7 cellular contexts compared by ENCODE assay signal in the genomic region with DNA sequence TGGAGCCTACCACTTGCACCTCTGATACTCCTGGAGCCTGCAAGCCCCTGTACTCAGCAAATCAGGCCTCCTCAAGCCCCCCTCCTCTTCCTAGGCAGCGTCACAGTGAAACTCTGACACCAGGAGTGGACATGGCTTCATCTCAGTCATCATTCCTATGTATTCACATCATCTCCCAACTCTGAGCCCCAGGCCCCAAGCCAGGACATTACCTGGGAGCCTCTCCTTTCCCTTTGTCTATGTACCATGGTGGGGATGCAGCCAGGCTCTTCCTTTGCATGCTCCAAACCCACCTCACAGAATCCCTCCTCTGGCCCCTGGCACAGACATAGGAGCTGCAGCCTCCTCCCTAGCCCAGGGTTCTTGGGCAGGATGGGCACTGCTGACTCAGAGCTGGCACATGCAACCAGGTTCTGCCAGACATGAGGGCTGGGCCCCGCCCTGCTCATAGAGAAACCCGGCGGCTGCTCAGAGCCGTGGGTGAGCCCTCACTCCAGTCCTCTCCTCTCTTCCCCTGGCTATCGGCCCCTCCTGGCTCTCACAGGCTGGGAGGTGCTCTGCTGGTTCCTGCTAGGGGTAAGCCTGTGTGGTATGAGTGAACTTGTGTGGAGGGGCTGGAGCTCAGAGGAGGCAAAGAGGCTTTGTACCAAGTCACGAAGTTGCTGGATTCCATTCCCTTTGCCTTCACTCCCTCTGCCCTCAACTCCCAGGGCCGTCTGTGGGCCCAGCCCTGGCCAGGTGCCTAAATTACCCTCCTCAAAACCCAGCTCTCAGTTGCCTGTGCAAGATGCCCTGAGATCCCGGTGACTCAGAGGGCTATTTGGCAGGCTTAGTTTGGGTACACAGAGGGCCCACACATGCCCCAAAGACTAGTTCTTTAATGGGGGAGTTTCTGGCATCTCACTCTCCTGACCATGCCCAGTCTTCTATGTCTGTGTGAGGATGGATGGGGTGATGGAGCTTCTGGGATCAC. TPM values are rescaled to one million over a fixed set of nuclear protein-coding genes. Genes with fewer than 3 reads are reported as not detected.
DNase-seq lines count a peak whose midpoint lies in the region; ATAC-seq, FAIRE-seq and TF ChIP-seq lines count a peak whose summit lies in the region.

No MANE protein-coding gene starts in this region.

- FAIRE-seq in small intestine (lab: Jason Lieb, UNC) = no peak

- ATAC-seq in GM21723 (IDR thresholded peaks at IDR 0.05; ENCODE audit: unreplicated experiment) = no peak

- no peaks in the 10 kb centered on the region for H3K4me1 ChIP-seq in small intestine (ENCODE audit: control insufficient read depth in 2 of 2, insufficient read depth in 1 of 2, low read depth in 1 of 2, low read length in 1 of 2)

- no peaks in the 10 kb centered on the region for H3K36me3 ChIP-seq in small intestine (ENCODE audit: control insufficient read depth in 2 of 2, insufficient read depth in 2 of 2, low read length in 2 of 2)

- TF ChIP-seq CTCF in fibroblast of pulmonary artery (IDR thresholded peaks at IDR 0.05; ENCODE audit: low read length, missing control alignments) = no peak

- 8 to 49% (median 19%) methylated on average over 9 of the region's 9 CpGs for WGBS in small intestine, 3 donors

- no peak overlapping the region for H3K27ac ChIP-seq in small intestine (ENCODE audit: low read depth in 1 of 2, low read length in 1 of 2)

- H3K27me3 ChIP-seq in small intestine (ENCODE audit: control insufficient read depth in 2 of 2, insufficient read depth in 2 of 2, low read length in 2 of 2) = peaks cover 0 to 1% of the 10 kb centered on the region in 2 donors

- H3K9me3 ChIP-seq in small intestine (ENCODE audit: control insufficient read depth, low read depth) = no peaks in the 10 kb centered on the region

- peak; percentile 78 for DNase-seq in LoVo (ENCODE audit: low spot score)
- DNase-seq in activated T-cell treated with anti-CD3 and anti-CD28 coated beads for 4 hours = peak; percentile 48
- DNase-seq in fibroblast of pulmonary artery (ENCODE audit: low read depth) = peak; percentile 18
- DNase-seq in small intestine = peak; percentile 77
- no peak for DNase-seq in foreskin melanocyte
- DNase-seq in NCI-H1417 (lab: John Stamatoyannopoulos, UW) = no peak

- H3K4me3 ChIP-seq in fibroblast of pulmonary artery (replicated peaks; ENCODE audit: low read depth, low read length) (no peak overlapping the region), small intestine (ENCODE audit: low read depth in 1 of 2, low read length in 2 of 2) (no peak overlapping the region)

RNA-seq across cellular contexts. Expression of a gene that starts 1.9 kb away (rescaled TPM):
- polyA plus RNA-seq in small intestine = 10 to 100 TPM in 1 of 3 donors, 1 to 10 TPM in 2; 7.8 to 16.3 (median 8.8) TPM

RNA-seq across cellular contexts. Expression of a gene that starts 7.7 kb away (rescaled TPM):
- polyA plus RNA-seq in small intestine = under 1 TPM; 0.19 to 0.89 (median 0.81) TPM

RNA-seq across cellular contexts. Expression of a gene that starts 40.7 kb away (rescaled TPM):
- polyA plus RNA-seq in small intestine = 100 to 1,000 TPM in 2 of 3 donors, 10 to 100 TPM in 1; 57.6 to 266 (median 191) TPM

Comparison
In these comparisons a context has a peak if more than half of its experiments do, and no peak if none do; other contexts are left out.
1. DNase-seq: peak in LoVo (single experiment), activated T-cell treated with anti-CD3 and anti-CD28 coated beads for 4 hours (single experiment), fibroblast of pulmonary artery (single experiment) and small intestine (single experiment); none in foreskin melanocyte (single experiment) and NCI-H1417 (0 of 3).